In the genomic region with DNA sequence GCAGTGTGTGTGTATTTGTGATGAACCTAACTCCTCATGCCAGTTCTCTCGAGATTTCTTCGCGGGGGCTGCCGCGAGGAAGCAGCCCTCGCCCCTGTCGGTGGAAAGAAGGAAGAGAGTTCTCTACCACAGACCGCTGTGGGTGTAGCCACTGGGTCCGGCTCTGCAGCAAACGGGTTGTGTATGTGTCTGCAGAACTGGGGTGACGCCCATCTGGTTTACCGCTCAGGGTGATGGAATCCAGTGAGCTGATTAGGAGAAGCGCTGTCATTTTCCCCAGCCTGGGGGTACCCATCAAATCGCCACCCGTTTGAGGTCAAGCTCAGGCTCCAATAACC, we compare ENCODE assay signal across 9 cellular contexts. TPM values are rescaled to one million over a fixed set of nuclear protein-coding genes. Genes with fewer than 3 reads are reported as not detected.
A peak's percentile ranks its signal among the peaks of the same experiment; 100 is the strongest.
DNase-seq lines count a peak whose midpoint lies in the region; ATAC-seq, FAIRE-seq and TF ChIP-seq lines count a peak whose summit lies in the region.
"Had no signal": no experiment of that assay in that cellular context is flagged by ENCODE, and none has a peak within 500 bp of the region (broad histone marks: within the 10 kb centered on the region; RNA-seq: fewer than 3 reads in every experiment).

No MANE protein-coding gene starts in this region.

- POLR2A ChIA-PET in T-cell (lab: Charles Lee): interaction anchor here in 1 of 2 donors (0.6 kb wide), 1 partner anchor 94 kb away, joined by 3 read pairs; no protein-coding TSS in a partner anchor

- no peaks in the 10 kb centered on the region for H3K36me3 ChIP-seq in bronchial epithelial cell (ENCODE audit: control insufficient read depth, insufficient read depth, low read length)
- no peaks in the 10 kb centered on the region for H3K36me3 ChIP-seq in muscle layer of duodenum (ENCODE audit: control insufficient read depth in 1 of 2, insufficient read depth in 2 of 2, low read length in 2 of 2)

- no peaks in the 10 kb centered on the region for H3K36me3 Mint-ChIP-seq in T-cell

- H3K4me1 ChIP-seq in muscle layer of duodenum (ENCODE audit: control insufficient read depth in 1 of 2, insufficient read depth in 2 of 2, low read length in 2 of 2): peaks cover 27 to 72% of the 10 kb centered on the region in 2 donors

- H3K9me3 ChIP-seq in muscle layer of duodenum (ENCODE audit: control insufficient read depth in 1 of 2, low read length in 2 of 2): no peaks in the 10 kb centered on the region

- no peak for FAIRE-seq in bronchial epithelial cell (lab: Jason Lieb, UNC)
- FAIRE-seq: islet of Langerhans had no signal

- ATAC-seq in T-cell (replicated peaks in 1 of 4): peak; percentile 45 to 60 (median 58)
- no peak for ATAC-seq in HG02938 (IDR thresholded peaks at IDR 0.05; ENCODE audit: unreplicated experiment)

- H3K27ac Mint-ChIP-seq in T-cell: peak overlapping the region; percentile 84 to 91

- TF ChIP-seq CTCF in GM12875 (IDR thresholded peaks at IDR 0.05; ENCODE audit: borderline replicate concordance, insufficient read depth, low read depth, low read length) (no peak), bronchial epithelial cell (IDR thresholded peaks at IDR 0.05; ENCODE audit: insufficient read depth, low read length, severe bottlenecking) (no peak), GM10266 (IDR thresholded peaks at IDR 0.05; ENCODE audit: control insufficient read depth, insufficient read depth, low read depth, missing control alignments) (no peak)

- no peaks in the 10 kb centered on the region for H3K27me3 Mint-ChIP-seq in T-cell

- CTCF ChIA-PET in T-cell (lab: Charles Lee): interaction anchor here in 1 of 2 donors (1.0 to 6.0 kb wide), 7 partner anchors 10 to 316 kb away, joined by 3 to 56 read pairs (median 4); a partner anchor contains a TSS

- H3K27me3 ChIP-seq in bronchial epithelial cell (ENCODE audit: control insufficient read depth, insufficient read depth, low read length): no peaks in the 10 kb centered on the region
- peaks cover 12% of the 10 kb centered on the region for H3K27me3 ChIP-seq in muscle layer of duodenum (ENCODE audit: low read depth, low read length)

- H3K4me3 Mint-ChIP-seq in T-cell: peak overlapping the region; percentile 78 to 89 (median 87)

- DNase-seq in T-cell: peak in 33 of 34 experiments; percentile 52 to 81 (median 71)
- DNase-seq in bronchial epithelial cell (ENCODE audit: low read depth): no peak
- no peak for DNase-seq in GM10266 (ENCODE audit: extremely low spot score)
- no peak for DNase-seq in SK-N-DZ (ENCODE audit: low spot score)
- DNase-seq in pons (ENCODE audit: low spot score): no peak

- no peaks in the 10 kb centered on the region for H3K9me3 Mint-ChIP-seq in T-cell

- no peak overlapping the region for H3K27ac ChIP-seq in muscle layer of duodenum (ENCODE audit: low read length)

- H3K4me1 Mint-ChIP-seq in T-cell: peaks cover 31 to 40% (median 37%) of the 10 kb centered on the region in 3 donors

- H3K4me3 ChIP-seq in GM12875 (ENCODE audit: low read depth, low read length) (peak overlapping the region; percentile 26), bronchial epithelial cell (ENCODE audit: low read depth, low read length) (peak overlapping the region; percentile 15), muscle layer of duodenum (ENCODE audit: low read depth in 1 of 2, low read length in 2 of 2) (peak overlapping the region; percentile 19 to 49)

RNA-seq across cellular contexts. Expression of a gene that starts 7.7 kb away (rescaled TPM):
- total RNA-seq in T-cell: 1 to 10 TPM; 2.4 to 4.1 (median 3.6) TPM
- total RNA-seq in bronchial epithelial cell: 0.79 and 1.0 TPM in 2 replicates
- polyA plus RNA-seq in SK-N-DZ (2014; cell fraction: cytosol; rRNA removed): 7.0 and 10.3 TPM in 2 replicates
- 186 and 308 TPM in 2 replicates for polyA plus RNA-seq in SK-N-DZ (2014; cell fraction: nucleus; rRNA removed)

RNA-seq across cellular contexts. Expression of a gene that starts 22.1 kb away (rescaled TPM):
- total RNA-seq in T-cell (1 to 10 TPM; 1.7 to 6.4 (median 4.1) TPM), bronchial epithelial cell (2.0 and 2.4 TPM in 2 replicates)
- 116 and 120 TPM in 2 replicates for polyA plus RNA-seq in SK-N-DZ (2014; cell fraction: cytosol; rRNA removed)
- polyA plus RNA-seq in SK-N-DZ (2014; cell fraction: nucleus; rRNA removed): 565 and 650 TPM in 2 replicates

RNA-seq across cellular contexts. Expression of a gene that starts 25.6 kb away (rescaled TPM):
- total RNA-seq in T-cell: 10 to 100 TPM; 36.7 to 86.4 (median 71.8) TPM
- total RNA-seq in bronchial epithelial cell: 16.3 and 17.4 TPM in 2 replicates
- polyA plus RNA-seq in SK-N-DZ (2014; cell fraction: cytosol; rRNA removed): 61.7 and 67.9 TPM in 2 replicates
- 87.2 and 119 TPM in 2 replicates for polyA plus RNA-seq in SK-N-DZ (2014; cell fraction: nucleus; rRNA removed)

RNA-seq across cellular contexts. Expression of a gene that starts 46.5 kb away (rescaled TPM):
- total RNA-seq in T-cell (100 to 1,000 TPM in 3 of 5 donors, 10 to 100 TPM in 2; 56.0 to 166 (median 128) TPM), bronchial epithelial cell (25.3 and 30.1 TPM in 2 replicates)
- polyA plus RNA-seq in SK-N-DZ (2014; cell fraction: cytosol; rRNA removed): 111 and 124 TPM in 2 replicates
- 452 and 459 TPM in 2 replicates for polyA plus RNA-seq in SK-N-DZ (2014; cell fraction: nucleus; rRNA removed)

RNA-seq across cellular contexts. Expression of a gene that starts 48.2 kb away (rescaled TPM):
- total RNA-seq in T-cell (10 to 100 TPM in 4 of 5 donors, 1 to 10 TPM in 1; 7.9 to 23.1 (median 16.5) TPM), bronchial epithelial cell (5.2 and 6.3 TPM in 2 replicates)
- polyA plus RNA-seq in SK-N-DZ (2014; cell fraction: cytosol; rRNA removed): 8.3 and 9.6 TPM in 2 replicates
- 3.5 and 6.9 TPM in 2 replicates for polyA plus RNA-seq in SK-N-DZ (2014; cell fraction: nucleus; rRNA removed)

Comparison
In these comparisons a context has a peak if more than half of its experiments do, and no peak if none do; other contexts are left out.
1. DNase-seq: peak in T-cell (33 of 34); none in bronchial epithelial cell (single experiment), GM10266 (single experiment), SK-N-DZ (single experiment) and pons (single experiment).
2. Peak in every context shown above with its lines, with median percentiles within 50 percentile points of each other: H3K4me3 ChIP-seq.